In genomic region chr7:133053321-133053891, GRCh38 we compare ENCODE assay signal across 10 cellular contexts. TPM values are rescaled to one million over a fixed set of nuclear protein-coding genes. Genes with fewer than 3 reads are reported as not detected.
DNase-seq lines count a peak whose midpoint lies in the region; ATAC-seq, FAIRE-seq and TF ChIP-seq lines count a peak whose summit lies in the region.
"Had no signal": no experiment of that assay in that cellular context is flagged by ENCODE, and none has a peak within 500 bp of the region (broad histone marks: within the 10 kb centered on the region; RNA-seq: fewer than 3 reads in every experiment).

No MANE protein-coding gene starts in this region.

- TF ChIP-seq CTCF in GM12878 (IDR thresholded peaks at IDR 0.05 in 2 of 3, conservative IDR thresholded peaks at IDR 0.05 in 1 of 3; ENCODE audit: control insufficient read depth in 2 of 3, extremely low read depth in 1 of 3, insufficient read depth in 1 of 3, low read depth in 3 of 3, low read length in 3 of 3) (no peak), mucosa of descending colon (IDR thresholded peaks at IDR 0.05) (no peak)

- RAD21 ChIA-PET in GM12878 (lab: Charles Lee; ENCODE audit: unreplicated experiment) = no interaction called here

- no peak overlapping the region for H3K27ac ChIP-seq in BLaER1 treated with 17β-estradiol and CSF1 and Interleukin-3, amounts not matched to agents 10 nM and 100 nM
- H3K27ac ChIP-seq in GM12878 (ENCODE audit: control insufficient read depth, insufficient read depth) = peak overlapping the region; percentile 8; the same call in 1 of the 2 replicates

- no peak for DNase-seq in GM12878 (ENCODE audit: low read depth, low spot score)
- peak in 1 of 3 donors; percentile 10 for DNase-seq in mucosa of descending colon
- DNase-seq in effector CD8-positive, alpha-beta T cell (lab: John Stamatoyannopoulos, UW) = no peak
- no peak for DNase-seq in islet precursor cell
- DNase-seq in NCI-H1436 treated with DMSO at 0.1 percent for 48 hours (lab: John Stamatoyannopoulos, UW) = no peak
- DNase-seq: naive B cell had no signal

- peaks cover 49% of the 10 kb centered on the region for H3K79me2 ChIP-seq in GM12878 (ENCODE audit: control insufficient read depth, insufficient read depth, low read length)

- in situ Hi-C loops in GM12878 (cut with MboI) = no loop called here

- no peak overlapping the region for H3K9ac ChIP-seq in BLaER1 treated with 17β-estradiol and CSF1 and Interleukin-3, amounts not matched to agents 10 nM and 100 nM
- no peak overlapping the region for H3K9ac ChIP-seq in GM12878 (ENCODE audit: control insufficient read depth, insufficient read depth, low read length)

- CTCF ChIA-PET in GM12878 (lab: Yijun Ruan, JAX) = interaction anchor here (0.8 kb wide), 1 partner anchor 801 kb away, joined by 3 read pairs; no protein-coding TSS in a partner anchor

- POLR2A ChIA-PET in GM12878 (lab: Charles Lee) = interaction anchor here (0.8 kb wide), 1 partner anchor 9 kb away, joined by 3 read pairs; no protein-coding TSS in a partner anchor

- no peak overlapping the region; the same call in 1 of the 2 replicates for H2AFZ ChIP-seq in GM12878 (ENCODE audit: control insufficient read depth, low read depth, low read length)

- H3K4me3 ChIP-seq in BLaER1 treated with 17β-estradiol and CSF1 and Interleukin-3, amounts not matched to agents 10 nM and 100 nM = no peak overlapping the region
- no peak overlapping the region for H3K4me3 ChIP-seq in GM12878
- no peak overlapping the region for H3K4me3 ChIP-seq in mucosa of descending colon

- peaks cover 0 to 27% (median 7%) of the 10 kb centered on the region in 11 experiments; a peak in 10 of 22 replicates for H3K36me3 ChIP-seq in BLaER1 treated with 17β-estradiol and CSF1 and Interleukin-3, amounts not matched to agents 10 nM and 100 nM
- H3K36me3 ChIP-seq in GM12878 (ENCODE audit: control insufficient read depth in 2 of 2, insufficient read depth in 2 of 2, low read length in 1 of 2) (no peaks in the 10 kb centered on the region; a peak in 1 of 4 replicates), mucosa of descending colon (ENCODE audit: low read depth) (no peaks in the 10 kb centered on the region)

- SMC1A ChIA-PET in GM12878 (lab: Charles Lee; ENCODE audit: uncharacterized antibody, unreplicated experiment) = interaction anchor here (0.8 to 2.3 kb wide), 4 partner anchors 16 to 29 kb away, joined by 3 to 9 read pairs (median 4); partner anchors contain the start of gene CHCHD3

- no peak for TF ChIP-seq RAD21 in GM12878 (IDR thresholded peaks at IDR 0.05; ENCODE audit: insufficient read depth, low read depth, low read length)

- FAIRE-seq in GM12878 (lab: Jason Lieb, UNC) = peak; percentile 38
- FAIRE-seq: G401.6 had no signal

- peak overlapping the region in 10 of 11 experiments; percentile 0 to 78 (median 36); a peak in 14 of 22 replicates for H3K4me2 ChIP-seq in BLaER1 treated with 17β-estradiol and CSF1 and Interleukin-3, amounts not matched to agents 10 nM and 100 nM
- H3K4me2 ChIP-seq in GM12878 (ENCODE audit: control insufficient read depth, insufficient read depth) = peak overlapping the region; percentile 28

- TSS peak; percentile 11 for BruUV-seq in GM12878 (replicated peaks; lab: Mats Ljungman, UMichigan)

- H4K20me1 ChIP-seq in BLaER1 treated with 17β-estradiol and CSF1 and Interleukin-3, amounts not matched to agents 10 nM and 100 nM = peaks cover 23 to 93% (median 58%) of the 10 kb centered on the region in 11 experiments; a peak in 21 of 22 replicates
- H4K20me1 ChIP-seq in GM12878 (ENCODE audit: control insufficient read depth, insufficient read depth) = no peaks in the 10 kb centered on the region

- WGBS in GM12878 (ENCODE audit: insufficient coverage, insufficient replicate concordance, low lambda C conversion rate, missing lambda C conversion rate) = 0% methylated on average over 4 of the region's 4 CpGs

- ATAC-seq in HG02884 (IDR thresholded peaks at IDR 0.05; ENCODE audit: unreplicated experiment) (peak; percentile 42), GM12878 (peak; percentile 77), mucosa of descending colon (peak; percentile 44), GM21717 (IDR thresholded peaks at IDR 0.05; ENCODE audit: unreplicated experiment) (no peak)

- no peak for TF ChIP-seq EP300 in GM12878 (IDR thresholded peaks at IDR 0.05; ENCODE audit: borderline replicate concordance in 1 of 2, control insufficient read depth in 1 of 2, low read depth in 2 of 2, low read length in 2 of 2)

- no peaks in the 10 kb centered on the region for H3K9me3 ChIP-seq in BLaER1 treated with 17β-estradiol and CSF1 and Interleukin-3, amounts not matched to agents 10 nM and 100 nM (replicated peaks in 1 of 11)
- no peaks in the 10 kb centered on the region for H3K9me3 ChIP-seq in GM12878 (replicated peaks; ENCODE audit: control insufficient read depth, insufficient read depth, low read length)
- no peaks in the 10 kb centered on the region for H3K9me3 ChIP-seq in mucosa of descending colon

- H3K4me1 ChIP-seq in BLaER1 treated with 17β-estradiol and CSF1 and Interleukin-3, amounts not matched to agents 10 nM and 100 nM = peaks cover 33 to 53% (median 48%) of the 10 kb centered on the region in 10 experiments
- peaks cover 11% of the 10 kb centered on the region; the same call in 1 of the 2 replicates for H3K4me1 ChIP-seq in GM12878 (ENCODE audit: control insufficient read depth, insufficient read depth, low read length)
- H3K4me1 ChIP-seq in mucosa of descending colon (ENCODE audit: low read depth) = no peaks in the 10 kb centered on the region

- H3K27me3 ChIP-seq in BLaER1 treated with 17β-estradiol and CSF1 and Interleukin-3, amounts not matched to agents 10 nM and 100 nM = no peaks in the 10 kb centered on the region
- H3K27me3 ChIP-seq in GM12878 (replicated peaks in 1 of 2; ENCODE audit: control insufficient read depth in 2 of 2, insufficient read depth in 2 of 2, low read length in 1 of 2) = no peaks in the 10 kb centered on the region

- intact Hi-C loops in GM12878 (cut with micrococcal nuclease; ENCODE audit: unreplicated experiment) (loop anchor here (1.0 kb wide), 1 partner anchor 18 kb away; no protein-coding TSS in a partner anchor), mucosa of descending colon (cut with DNase I, micrococcal nuclease) (no loop called here)

- TF ChIP-seq POLR2A in GM12878 (IDR thresholded peaks at IDR 0.05; ENCODE audit: low read depth, low read length) = no peak

TF ChIP-seq in GM12878, 131 proteins besides CTCF, POLR2A, EP300 and RAD21 (continues in another document):
- TF ChIP-seq ETV6 (conservative IDR thresholded peaks at IDR 0.05 in 1 of 2, IDR thresholded peaks at IDR 0.05 in 1 of 2; ENCODE audit: borderline replicate concordance in 1 of 2, low read depth in 1 of 2) = 0 out of 4 replicates have a peak, but pooled peaks of 1 of the 2 experiments have one; percentile 34
- no peak for TF ChIP-seq YBX1 (IDR thresholded peaks at IDR 0.05)
- peak; percentile 82 for TF ChIP-seq CREB1 (IDR thresholded peaks at IDR 0.05; ENCODE audit: low read depth)
- peak; percentile 82 for TF ChIP-seq EED (IDR thresholded peaks at IDR 0.05; ENCODE audit: low read depth)
- TF ChIP-seq RUNX3 (IDR thresholded peaks at IDR 0.05; ENCODE audit: low read length) = peak; percentile 85
- no peak for TF ChIP-seq SMAD1 (IDR thresholded peaks at IDR 0.05; ENCODE audit: low read depth, partially characterized antibody)
- TF ChIP-seq BHLHE40 (IDR thresholded peaks at IDR 0.05; ENCODE audit: borderline replicate concordance in 1 of 2, low read depth in 2 of 2, low read length in 1 of 2) = peak; percentile 27 to 52; a peak in 1 of 4 replicates
- peak; percentile 80 for TF ChIP-seq MTA3 (IDR thresholded peaks at IDR 0.05; ENCODE audit: borderline replicate concordance, low read length)
- 0 out of 2 replicates have a peak, but pooled peaks have one; percentile 34 for TF ChIP-seq GABPA (IDR thresholded peaks at IDR 0.05; ENCODE audit: low read depth)
- TF ChIP-seq CREM (IDR thresholded peaks at IDR 0.05; ENCODE audit: low read depth) = peak; percentile 73
- TF ChIP-seq E2F8 (IDR thresholded peaks at IDR 0.05; ENCODE audit: low read depth, partially characterized antibody) = no peak

RNA-seq across cellular contexts. Expression of gene CHCHD3, which starts 28.5 kb away (rescaled TPM):
- total RNA-seq in GM12878 (2013; cell fraction: nucleolus; rRNA removed) = 109 TPM in 2 replicates
- 97.5 and 118 TPM in 2 replicates for total RNA-seq in GM12878 (2014; rRNA removed)
- 114 and 118 TPM in 2 replicates for total RNA-seq in GM12878 (2014; rRNA removed; fragmentation: Illumina TruSeq; extraction: Trizol)
- 89.3 and 95.0 TPM in 2 replicates for total RNA-seq in GM12878 (2021)
- polyA plus RNA-seq in GM12878 (2011; ENCODE audit: low read depth) = 39.9 TPM
- 84.9 and 107 TPM in 2 replicates for polyA plus RNA-seq in GM12878 (2011; rRNA removed)
- 49.9 and 53.6 TPM in 2 replicates for polyA plus RNA-seq in GM12878 (2011; cell fraction: cytosol; rRNA removed)
- polyA plus RNA-seq in GM12878 (2011; cell fraction: nucleus; rRNA removed) = 36.8 and 39.3 TPM in 2 replicates
- polyA plus RNA-seq in GM12878 (2012) = 47.7 and 55.7 TPM in 2 replicates
- polyA plus RNA-seq in GM12878 (2014; fragmentation: Illumina TruSeq; extraction: Trizol) = 134 and 156 TPM in 2 replicates
- 10 to 100 TPM; 38.3 to 66.1 TPM for polyA plus RNA-seq in GM12878 (2014; fragmentation: Nextera tagmentation; extraction: Ambion mirVana)
- 73.7 and 80.0 TPM in 2 replicates for polyA plus RNA-seq in GM12878 (2014; rRNA removed)
- polyA plus RNA-seq in GM12878 (2016; fragmentation: Nextera tagmentation; extraction: Ambion mirVana) = 100 to 1,000 TPM; 174 to 178 TPM
- polyA minus RNA-seq in GM12878 (2011; rRNA and poly(A)+ RNA removed) = 53.9 and 77.6 TPM in 2 replicates
- 41.8 and 48.0 TPM in 2 replicates for polyA minus RNA-seq in GM12878 (2011; cell fraction: cytosol; rRNA and poly(A)+ RNA removed)
- polyA minus RNA-seq in GM12878 (2011; cell fraction: nucleus; rRNA and poly(A)+ RNA removed) = 39.8 and 80.8 TPM in 2 replicates
- total RNA-seq in mucosa of descending colon = 10 to 100 TPM; 71.9 to 76.4 (median 72.9) TPM
